Comparison of ENCODE assay signal across 36 cellular contexts in the genomic region with DNA sequence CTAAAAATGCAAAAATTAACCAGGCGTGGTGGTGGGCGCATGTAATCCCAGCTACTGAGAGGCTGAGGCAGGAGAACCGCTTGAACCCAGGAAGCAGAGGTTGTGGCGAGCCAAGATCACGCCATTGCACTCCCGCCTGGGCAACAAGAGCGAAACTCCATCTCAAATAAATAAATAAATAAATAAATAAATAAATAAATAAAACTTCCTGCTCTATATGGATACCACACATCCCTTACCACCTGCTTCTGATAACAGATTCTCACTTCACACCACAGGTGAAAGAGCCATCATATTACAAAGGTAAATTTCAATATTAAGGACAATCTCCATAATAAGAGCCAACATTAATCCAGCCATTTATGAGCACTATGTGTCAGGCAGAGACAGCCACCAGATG. TPM values are rescaled to one million over a fixed set of nuclear protein-coding genes. Genes with fewer than 3 reads are reported as not detected.
DNase-seq lines count a peak whose midpoint lies in the region; ATAC-seq, FAIRE-seq and TF ChIP-seq lines count a peak whose summit lies in the region.
"Had no signal": no experiment of that assay in that cellular context is flagged by ENCODE, and none has a peak within 500 bp of the region (broad histone marks: within the 10 kb centered on the region; RNA-seq: fewer than 3 reads in every experiment).

No MANE protein-coding gene starts in this region.

- no peak overlapping the region for H3K27ac Mint-ChIP-seq in GM23338
- H3K27ac Mint-ChIP-seq: B cell; CD14-positive monocyte; CD4-positive, alpha-beta memory T cell; CD4-positive, alpha-beta T cell; CD8-positive, alpha-beta memory T cell; CD8-positive, alpha-beta T cell had no signal

- DNase-seq in A549 (ENCODE audit: low read depth in 1 of 2, low spot score in 1 of 2), result no peak
- DNase-seq in GM23338 (ENCODE audit: low spot score), result no peak
- DNase-seq in osteoblast (ENCODE audit: insufficient read length, low spot score, missing footprints), result peak; percentile 19
- no peak for DNase-seq in GM03348 (ENCODE audit: low spot score)
- no peak for DNase-seq in nucleus accumbens (lab: John Stamatoyannopoulos, UW)
- no peak for DNase-seq in activated effector memory CD4-positive, alpha-beta T cell treated with Interleukin-2 at 50 U/mL for 16 hours
- no peak for DNase-seq in globus pallidus (ENCODE audit: low spot score)
- DNase-seq: 8988T; ACHN; AML-193; BE2C; C1 segment of cervical spinal cord; Caco-2; Calu3; CD4-positive, alpha-beta memory T cell; CD4-positive, alpha-beta T cell; CD4-positive, CD25-positive, alpha-beta regulatory T cell; CD8-positive, alpha-beta memory T cell; CD8-positive, alpha-beta T cell; COR-L47; DMS 273 treated with DMSO at 0.1 percent for 48 hours; DMS153; DMS53; DMS79; DMS79 treated with DMSO at 0.1 percent for 48 hours; DND-41; EL had no signal

- H3K36me3 Mint-ChIP-seq in GM23338 (ENCODE audit: low read depth), result no peaks in the 10 kb centered on the region
- H3K36me3 Mint-ChIP-seq: CD14-positive monocyte; CD4-positive, alpha-beta memory T cell; CD4-positive, CD25-positive, alpha-beta regulatory T cell; CD8-positive, alpha-beta T cell had no signal

- H3K36me3 ChIP-seq in GM23338 (ENCODE audit: insufficient read depth), result no peaks in the 10 kb centered on the region
- no peaks in the 10 kb centered on the region for H3K36me3 ChIP-seq in HEK293 (ENCODE audit: control insufficient read depth in 2 of 2, insufficient read depth in 1 of 2, low read length in 2 of 2)
- H3K36me3 ChIP-seq in osteoblast (ENCODE audit: insufficient read depth, low read length), result no peaks in the 10 kb centered on the region
- H3K36me3 ChIP-seq: BE2C; BLaER1; BLaER1 treated with 17β-estradiol and CSF1 and Interleukin-3, amounts not matched to agents 10 nM and 100 nM had no signal

- H3K4me1 ChIP-seq in A549 (no peaks in the 10 kb centered on the region), GM23338 (ENCODE audit: insufficient read depth) (peaks cover 9% of the 10 kb centered on the region), HEK293 (ENCODE audit: control insufficient read depth, insufficient read depth, low read length) (no peaks in the 10 kb centered on the region), osteoblast (ENCODE audit: insufficient read depth, low read length) (peaks cover 10% of the 10 kb centered on the region)
- H3K4me1 ChIP-seq: BE2C, Caco-2 had no signal

- peaks cover 11% of the 10 kb centered on the region for H3K4me1 Mint-ChIP-seq in GM23338
- H3K4me1 Mint-ChIP-seq: B cell; CD4-positive, alpha-beta memory T cell; CD4-positive, CD25-positive, alpha-beta regulatory T cell; CD8-positive, alpha-beta memory T cell had no signal

- no peaks in the 10 kb centered on the region for H3K9me2 ChIP-seq in GM23338 (ENCODE audit: insufficient read depth)

- H3K27me3 ChIP-seq in GM23338 (ENCODE audit: insufficient read depth) (no peaks in the 10 kb centered on the region), osteoblast (ENCODE audit: insufficient read depth, low read length) (no peaks in the 10 kb centered on the region)
- H3K27me3 ChIP-seq: BE2C; BLaER1; BLaER1 treated with 17β-estradiol and CSF1 and Interleukin-3, amounts not matched to agents 10 nM and 100 nM had no signal

- TF ChIP-seq RAD21 in A549 (conservative IDR thresholded peaks at IDR 0.05 in 1 of 2, IDR thresholded peaks at IDR 0.05 in 1 of 2), result no peak

- H3K4me2 ChIP-seq in A549, result no peak overlapping the region
- H3K4me2 ChIP-seq in GM23338, result no peak overlapping the region
- no peak overlapping the region for H3K4me2 ChIP-seq in osteoblast (ENCODE audit: insufficient read depth, low read length)
- H3K4me2 ChIP-seq: BLaER1; BLaER1 treated with 17β-estradiol and CSF1 and Interleukin-3, amounts not matched to agents 10 nM and 100 nM had no signal

- no peak overlapping the region for H3K4me3 Mint-ChIP-seq in GM23338
- H3K4me3 Mint-ChIP-seq: B cell; CD14-positive monocyte; CD4-positive, alpha-beta memory T cell; CD4-positive, alpha-beta T cell; CD4-positive, CD25-positive, alpha-beta regulatory T cell; CD8-positive, alpha-beta memory T cell; CD8-positive, alpha-beta T cell had no signal

- H3K9me3 ChIP-seq in A549, result no peaks in the 10 kb centered on the region
- no peaks in the 10 kb centered on the region for H3K9me3 ChIP-seq in HEK293 (ENCODE audit: control insufficient read depth, insufficient read depth, low read depth, low read length)
- no peaks in the 10 kb centered on the region for H3K9me3 ChIP-seq in osteoblast (ENCODE audit: low read depth, low read length)
- H3K9me3 ChIP-seq: BE2C, Caco-2 had no signal

- FAIRE-seq in A549 (lab: Jason Lieb, UNC), result no peak
- FAIRE-seq: A204.1, D721Med had no signal

- CTCF ChIA-PET in A549 (lab: Yijun Ruan, JAX) (interaction anchor here (1.2 kb wide), 1 partner anchor 107 kb away, joined by 3 read pairs; no protein-coding TSS in a partner anchor), HEK293 (lab: Yijun Ruan, JAX) (interaction anchor here (0.6 kb wide), 1 partner anchor 229 kb away, joined by 3 read pairs; no protein-coding TSS in a partner anchor)

- peak overlapping the region; percentile 98; the same call in 1 of the 2 replicates for H2AFZ ChIP-seq in GM23338
- no peak overlapping the region for H2AFZ ChIP-seq in osteoblast (ENCODE audit: low read length)

- POLR2A ChIA-PET in A549 (lab: Yijun Ruan, JAX), result no interaction called here
- POLR2A ChIA-PET in HEK293 (lab: Yijun Ruan, JAX), result no interaction called here

- H3K79me2 ChIP-seq in GM23338 (replicated peaks; ENCODE audit: insufficient read depth) (no peaks in the 10 kb centered on the region), osteoblast (ENCODE audit: insufficient read depth, low read length) (no peaks in the 10 kb centered on the region)

- TF ChIP-seq EP300 in A549 (IDR thresholded peaks at IDR 0.05), result no peak

- no peaks in the 10 kb centered on the region for H4K20me1 ChIP-seq in GM23338 (replicated peaks; ENCODE audit: insufficient read depth)
- H4K20me1 ChIP-seq in osteoblast (ENCODE audit: insufficient read depth, low read length), result no peaks in the 10 kb centered on the region
- H4K20me1 ChIP-seq: BLaER1; BLaER1 treated with 17β-estradiol and CSF1 and Interleukin-3, amounts not matched to agents 10 nM and 100 nM had no signal

- no peak overlapping the region for H3K27ac ChIP-seq in A549
- H3K27ac ChIP-seq in GM23338 (ENCODE audit: low read depth), result no peak overlapping the region
- no peak overlapping the region for H3K27ac ChIP-seq in HEK293 (ENCODE audit: extremely low read depth, low read depth, low read length)
- no peak overlapping the region for H3K27ac ChIP-seq in osteoblast (ENCODE audit: low read depth, low read length)
- H3K27ac ChIP-seq: 22Rv1; BLaER1; BLaER1 treated with 17β-estradiol and CSF1 and Interleukin-3, amounts not matched to agents 10 nM and 100 nM; C4-2B had no signal

- ATAC-seq in A549 (no peak), GM23338 (no peak)
- ATAC-seq: CD8-positive, alpha-beta T cell had no signal

- peaks cover 12% of the 10 kb centered on the region for H3F3A ChIP-seq in GM23338 (replicated peaks; ENCODE audit: low read depth)

- no peak for TF ChIP-seq CTCF in A549 (IDR thresholded peaks at IDR 0.05)
- TF ChIP-seq CTCF in GM23338 (conservative IDR thresholded peaks at IDR 0.05; ENCODE audit: low read depth in 2 of 2), result no peak
- no peak for TF ChIP-seq CTCF in HEK293 (tag by site-specific recombination; IDR thresholded peaks at IDR 0.05)
- no peak for TF ChIP-seq CTCF in osteoblast (IDR thresholded peaks at IDR 0.05; ENCODE audit: extremely low read depth, low read depth, low read length)

- no peak for TF ChIP-seq POLR2A in A549 (IDR thresholded peaks at IDR 0.05; ENCODE audit: low read length)

- WGBS in A549 (ENCODE audit: missing lambda C conversion rate), result 90% methylated on average over 7 of the region's 7 CpGs

- no peaks in the 10 kb centered on the region; the same call in 2 of the 3 replicates for H3K9me3 Mint-ChIP-seq in GM23338
- H3K9me3 Mint-ChIP-seq: CD4-positive, alpha-beta T cell; CD8-positive, alpha-beta T cell had no signal

- peaks cover 7% of the 10 kb centered on the region for H3K27me3 Mint-ChIP-seq in GM23338 (ENCODE audit: insufficient read depth, low read depth, poor library complexity)
- H3K27me3 Mint-ChIP-seq: CD4-positive, CD25-positive, alpha-beta regulatory T cell had no signal

- no peak overlapping the region for H3K4me3 ChIP-seq in A549
- no peak overlapping the region for H3K4me3 ChIP-seq in GM23338
- no peak overlapping the region for H3K4me3 ChIP-seq in HEK293 (ENCODE audit: low read depth, low read length)
- no peak overlapping the region for H3K4me3 ChIP-seq in osteoblast (ENCODE audit: insufficient read depth, low read length)
- H3K4me3 ChIP-seq: BLaER1; BLaER1 treated with 17β-estradiol and CSF1 and Interleukin-3, amounts not matched to agents 10 nM and 100 nM had no signal

TF ChIP-seq in A549, 52 proteins besides CTCF, POLR2A, EP300 and RAD21:
- TF ChIP-seq ZFP36 (IDR thresholded peaks at IDR 0.05; ENCODE audit: borderline replicate concordance, partially characterized antibody) (no peak), ZC3H11A (IDR thresholded peaks at IDR 0.05) (peak; percentile 90)

TF ChIP-seq in GM23338, 12 proteins besides CTCF, POLR2A, EP300 and RAD21:
- no peak for TF ChIP-seq ZNF331 (CRISPR knock-in tag; IDR thresholded peaks at IDR 0.05; ENCODE audit: low read depth)
- TF ChIP-seq STAT1 (IDR thresholded peaks at IDR 0.05; ENCODE audit: unreplicated experiment), result no peak

TF ChIP-seq in HEK293, 187 proteins besides CTCF, POLR2A, EP300 and RAD21 (continues in another document):
- TF ChIP-seq ZNF585B (tag by site-specific recombination; IDR thresholded peaks at IDR 0.05) (no peak), OVOL3 (tag by site-specific recombination; IDR thresholded peaks at IDR 0.05) (no peak), ZNF416 (tag by site-specific recombination; IDR thresholded peaks at IDR 0.05) (no peak), ZXDB (tag by site-specific recombination; IDR thresholded peaks at IDR 0.05) (peak; percentile 51)
- TF ChIP-seq, protein P1, sequence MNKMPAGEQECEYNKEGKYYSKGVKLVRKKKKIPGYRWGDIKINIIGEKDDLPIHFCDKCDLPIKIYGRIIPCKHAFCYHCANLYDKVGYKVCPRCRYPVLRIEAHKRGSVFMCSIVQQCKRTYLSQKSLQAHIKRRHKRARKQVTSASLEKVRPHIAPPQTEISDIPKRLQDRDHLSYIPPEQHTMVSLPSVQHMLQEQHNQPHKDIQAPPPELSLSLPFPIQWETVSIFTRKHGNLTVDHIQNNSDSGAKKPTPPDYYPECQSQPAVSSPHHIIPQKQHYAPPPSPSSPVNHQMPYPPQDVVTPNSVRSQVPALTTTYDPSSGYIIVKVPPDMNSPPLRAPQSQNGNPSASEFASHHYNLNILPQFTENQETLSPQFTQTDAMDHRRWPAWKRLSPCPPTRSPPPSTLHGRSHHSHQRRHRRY (tag by site-specific recombination; IDR thresholded peaks at IDR 0.05), result no peak

RNA-seq across cellular contexts. Expression of a gene that starts 9.4 kb away (rescaled TPM):
- polyA plus RNA-seq in A549 (2011; rRNA removed) (10.9 and 15.2 TPM in 2 replicates), A549 (2017; fragmentation: RNase III; extraction: RNeasy Plus Mini Kit Qiagen cat#74134 plus additional on column Dnase treatment) (8.7 to 9.0 TPM (median 8.8 TPM) in 3 replicates), GM23338 (2016; fragmentation: Nextera tagmentation; extraction: Ambion mirVana) (48.7 and 51.5 TPM in 2 replicates)
- polyA plus RNA-seq in A549 (2012; cell fraction: cytosol; rRNA removed), result 4.2 and 5.6 TPM in 2 replicates
- 3.9 and 4.3 TPM in 2 replicates for polyA plus RNA-seq in A549 (2012; cell fraction: nucleus; rRNA removed)
- polyA minus RNA-seq in A549 (2011; rRNA and poly(A)+ RNA removed), result 11.4 and 12.6 TPM in 2 replicates
- 60.5 and 81.6 TPM in 2 replicates for total RNA-seq in GM23338 (2014; rRNA removed; shearing (Covaris generic))
- total RNA-seq in osteoblast, result 23.6 and 26.8 TPM in 2 replicates
